1 cellular context compared by ENCODE assay signal in the genomic region with DNA sequence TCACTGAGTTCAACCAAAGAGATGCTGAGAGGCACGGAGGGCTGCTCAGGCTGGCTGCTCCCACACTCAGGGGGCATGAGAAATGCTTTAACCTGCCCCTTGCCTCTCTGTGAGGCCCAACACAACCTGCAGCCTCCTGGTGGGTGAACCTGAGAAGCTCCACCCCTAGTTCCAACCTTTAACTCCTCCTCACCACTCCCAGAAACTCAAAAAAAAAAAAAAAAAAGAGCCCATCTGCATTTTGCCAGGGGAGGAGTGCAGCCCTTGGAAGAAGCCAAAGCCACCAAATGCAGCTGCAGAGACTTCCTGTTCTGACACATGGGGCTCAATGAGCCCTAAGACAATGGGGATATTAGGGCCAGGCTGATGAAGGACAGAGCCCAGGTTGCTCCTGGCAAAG.
TF ChIP-seq lines count a peak whose summit lies in the region.

No MANE protein-coding gene starts in this region.

TF ChIP-seq in GM23338, 12 proteins besides CTCF, POLR2A, EP300 and RAD21:
- TF ChIP-seq, protein P1, sequence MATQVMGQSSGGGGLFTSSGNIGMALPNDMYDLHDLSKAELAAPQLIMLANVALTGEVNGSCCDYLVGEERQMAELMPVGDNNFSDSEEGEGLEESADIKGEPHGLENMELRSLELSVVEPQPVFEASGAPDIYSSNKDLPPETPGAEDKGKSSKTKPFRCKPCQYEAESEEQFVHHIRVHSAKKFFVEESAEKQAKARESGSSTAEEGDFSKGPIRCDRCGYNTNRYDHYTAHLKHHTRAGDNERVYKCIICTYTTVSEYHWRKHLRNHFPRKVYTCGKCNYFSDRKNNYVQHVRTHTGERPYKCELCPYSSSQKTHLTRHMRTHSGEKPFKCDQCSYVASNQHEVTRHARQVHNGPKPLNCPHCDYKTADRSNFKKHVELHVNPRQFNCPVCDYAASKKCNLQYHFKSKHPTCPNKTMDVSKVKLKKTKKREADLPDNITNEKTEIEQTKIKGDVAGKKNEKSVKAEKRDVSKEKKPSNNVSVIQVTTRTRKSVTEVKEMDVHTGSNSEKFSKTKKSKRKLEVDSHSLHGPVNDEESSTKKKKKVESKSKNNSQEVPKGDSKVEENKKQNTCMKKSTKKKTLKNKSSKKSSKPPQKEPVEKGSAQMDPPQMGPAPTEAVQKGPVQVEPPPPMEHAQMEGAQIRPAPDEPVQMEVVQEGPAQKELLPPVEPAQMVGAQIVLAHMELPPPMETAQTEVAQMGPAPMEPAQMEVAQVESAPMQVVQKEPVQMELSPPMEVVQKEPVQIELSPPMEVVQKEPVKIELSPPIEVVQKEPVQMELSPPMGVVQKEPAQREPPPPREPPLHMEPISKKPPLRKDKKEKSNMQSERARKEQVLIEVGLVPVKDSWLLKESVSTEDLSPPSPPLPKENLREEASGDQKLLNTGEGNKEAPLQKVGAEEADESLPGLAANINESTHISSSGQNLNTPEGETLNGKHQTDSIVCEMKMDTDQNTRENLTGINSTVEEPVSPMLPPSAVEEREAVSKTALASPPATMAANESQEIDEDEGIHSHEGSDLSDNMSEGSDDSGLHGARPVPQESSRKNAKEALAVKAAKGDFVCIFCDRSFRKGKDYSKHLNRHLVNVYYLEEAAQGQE (IDR thresholded peaks at IDR 0.05; ENCODE audit: unreplicated experiment): no peak
- TF ChIP-seq ZNF331 (CRISPR knock-in tag; IDR thresholded peaks at IDR 0.05; ENCODE audit: low read depth): no peak
- no peak for TF ChIP-seq JUNB (IDR thresholded peaks at IDR 0.05; ENCODE audit: unreplicated experiment)
- TF ChIP-seq EZH2 (IDR thresholded peaks at IDR 0.05; ENCODE audit: low read depth, unreplicated experiment): no peak
- no peak for TF ChIP-seq POLR2AphosphoS5 (IDR thresholded peaks at IDR 0.05; ENCODE audit: low read depth)
- no peak for TF ChIP-seq ETS1 (IDR thresholded peaks at IDR 0.05)
- TF ChIP-seq ZNF462 (CRISPR knock-in tag; IDR thresholded peaks at IDR 0.05): no peak
- TF ChIP-seq CREB1 (CRISPR knock-in tag; IDR thresholded peaks at IDR 0.05; ENCODE audit: low read depth): no peak
